ENCODE assay signal across 23 cellular contexts in genomic region chr21:14871861-14872260, GRCh38.
DNase-seq lines count a peak whose midpoint lies in the region; FAIRE-seq and TF ChIP-seq lines count a peak whose summit lies in the region.
"Had no signal": no experiment of that assay in that cellular context is flagged by ENCODE, and none has a peak within 500 bp of the region (broad histone marks: within the 10 kb centered on the region; RNA-seq: fewer than 3 reads in every experiment).

No MANE protein-coding gene starts in this region.

- WGBS in small intestine, 3 donors, result 91 to 97% (median 96%) methylated on average over 4 of the region's 4 CpGs

- no peaks in the 10 kb centered on the region for H3K79me2 ChIP-seq in OCI-LY3 (ENCODE audit: low read length)

- H3K36me3 Mint-ChIP-seq in mesothelial cell of epicardium, result no peaks in the 10 kb centered on the region
- H3K36me3 Mint-ChIP-seq: CD4-positive, CD25-positive, alpha-beta regulatory T cell; CD8-positive, alpha-beta T cell had no signal

- no peak for DNase-seq in mesothelial cell of epicardium (ENCODE audit: low spot score in 2 of 2, unreplicated experiment in 2 of 2)
- DNase-seq in small intestine, result peak; percentile 62
- no peak for DNase-seq in uterus
- DNase-seq in globus pallidus (ENCODE audit: low spot score), result no peak
- DNase-seq in stimulated activated naive CD4-positive, alpha-beta T cell (lab: John Stamatoyannopoulos, UW), result no peak
- DNase-seq in head of caudate nucleus, result no peak
- DNase-seq: Caco-2; CD4-positive, CD25-positive, alpha-beta regulatory T cell; CD8-positive, alpha-beta T cell; DMS 273 treated with DMSO at 0.1 percent for 48 hours; DMS79; EL; GDM1; GM23248; H7; HFFc6 had no signal

- H3K27me3 Mint-ChIP-seq in mesothelial cell of epicardium (ENCODE audit: low read depth), result no peaks in the 10 kb centered on the region
- H3K27me3 Mint-ChIP-seq: B cell had no signal

- no peaks in the 10 kb centered on the region for H3K9me3 Mint-ChIP-seq in mesothelial cell of epicardium
- H3K9me3 Mint-ChIP-seq: CD8-positive, alpha-beta T cell; HFFc6 had no signal

- no peak for FAIRE-seq in small intestine (lab: Jason Lieb, UNC)
- FAIRE-seq: D721Med, GM12878, H1 had no signal

- H3K4me1 Mint-ChIP-seq in mesothelial cell of epicardium, result peaks cover 76% of the 10 kb centered on the region

- H3K27me3 ChIP-seq in OCI-LY3 (ENCODE audit: low read depth, low read length) (no peaks in the 10 kb centered on the region), small intestine (ENCODE audit: control insufficient read depth in 2 of 2, insufficient read depth in 2 of 2, low read length in 2 of 2) (no peaks in the 10 kb centered on the region), uterus (no peaks in the 10 kb centered on the region)
- H3K27me3 ChIP-seq: BLaER1 had no signal

- TF ChIP-seq POLR2A in uterus (IDR thresholded peaks at IDR 0.05), result no peak

- H3K4me3 ChIP-seq in OCI-LY3 (ENCODE audit: low read length) (peak overlapping the region; percentile 48; the same call in 1 of the 2 replicates), small intestine (ENCODE audit: low read depth in 1 of 2, low read length in 2 of 2) (no peak overlapping the region), uterus (no peak overlapping the region)
- H3K4me3 ChIP-seq: BLaER1, GM12878, GM23248 had no signal

- intact Hi-C loops in uterus (cut with DNase I; ENCODE audit: low total_unique reads), result no loop called here
- intact Hi-C loops in head of caudate nucleus (cut with DNase I), result no loop called here

- peaks cover 68% of the 10 kb centered on the region for H3K4me1 ChIP-seq in OCI-LY3 (ENCODE audit: low read length)
- peaks cover 0 to 7% of the 10 kb centered on the region in 2 donors for H3K4me1 ChIP-seq in small intestine (ENCODE audit: control insufficient read depth in 2 of 2, insufficient read depth in 1 of 2, low read depth in 1 of 2, low read length in 1 of 2)
- no peaks in the 10 kb centered on the region for H3K4me1 ChIP-seq in uterus

- H3K4me3 Mint-ChIP-seq in mesothelial cell of epicardium, result no peak overlapping the region
- H3K4me3 Mint-ChIP-seq: B cell; CD4-positive, CD25-positive, alpha-beta regulatory T cell; CD8-positive, alpha-beta T cell; HFFc6 had no signal

- no peaks in the 10 kb centered on the region for H3K9me3 ChIP-seq in OCI-LY3 (ENCODE audit: insufficient read depth, low read length)
- H3K9me3 ChIP-seq in small intestine (ENCODE audit: control insufficient read depth, low read depth), result no peaks in the 10 kb centered on the region
- H3K9me3 ChIP-seq in uterus, result no peaks in the 10 kb centered on the region
- H3K9me3 ChIP-seq: BLaER1, Caco-2 had no signal

- no peak overlapping the region for H2AFZ ChIP-seq in OCI-LY3 (ENCODE audit: low read depth, low read length)
- H2AFZ ChIP-seq: GM23248 had no signal

- peak overlapping the region; percentile 97 for H3K27ac Mint-ChIP-seq in mesothelial cell of epicardium
- H3K27ac Mint-ChIP-seq: B cell; CD4-positive, CD25-positive, alpha-beta regulatory T cell; CD8-positive, alpha-beta T cell; HFFc6 had no signal

- peak overlapping the region; percentile 70 for H3K4me2 ChIP-seq in OCI-LY3 (ENCODE audit: low read length)
- H3K4me2 ChIP-seq: BLaER1 had no signal

- H3K36me3 ChIP-seq in OCI-LY3 (replicated peaks; ENCODE audit: low read depth, low read length) (no peaks in the 10 kb centered on the region), small intestine (ENCODE audit: control insufficient read depth in 2 of 2, insufficient read depth in 2 of 2, low read length in 2 of 2) (no peaks in the 10 kb centered on the region), uterus (no peaks in the 10 kb centered on the region)
- H3K36me3 ChIP-seq: BLaER1 had no signal

- H4K20me1 ChIP-seq in OCI-LY3 (ENCODE audit: insufficient read depth, low read length), result no peaks in the 10 kb centered on the region
- H4K20me1 ChIP-seq: BLaER1 had no signal

- TF ChIP-seq CTCF in OCI-LY3 (IDR thresholded peaks at IDR 0.05; ENCODE audit: low read depth, low read length) (no peak), mesothelial cell of epicardium (IDR thresholded peaks at IDR 0.05; ENCODE audit: unreplicated experiment) (no peak), uterus (IDR thresholded peaks at IDR 0.05) (no peak)

- no peak overlapping the region for H3K9ac ChIP-seq in OCI-LY3 (ENCODE audit: low read length)
- H3K9ac ChIP-seq: BLaER1, GM23248 had no signal

- H3K27ac ChIP-seq in OCI-LY3 (ENCODE audit: low read length) (peak overlapping the region; percentile 93), small intestine (ENCODE audit: low read depth in 1 of 2, low read length in 1 of 2) (no peak overlapping the region), uterus (no peak overlapping the region)
- H3K27ac ChIP-seq: BLaER1, C4-2B, GM23248 had no signal
